ENCODE assay signal across 1 cellular context in genomic region chr20:63536241-63536977, GRCh38.
TF ChIP-seq lines count a peak whose summit lies in the region.

No MANE protein-coding gene starts in this region.

TF ChIP-seq in HepG2, 621 proteins besides CTCF, POLR2A, EP300 and RAD21 (continued from another document):
- TF ChIP-seq ZNF382 (CRISPR knock-in tag; IDR thresholded peaks at IDR 0.05; ENCODE audit: borderline replicate concordance), result no peak
